ENCODE assay signal across 8 cellular contexts in the genomic region with DNA sequence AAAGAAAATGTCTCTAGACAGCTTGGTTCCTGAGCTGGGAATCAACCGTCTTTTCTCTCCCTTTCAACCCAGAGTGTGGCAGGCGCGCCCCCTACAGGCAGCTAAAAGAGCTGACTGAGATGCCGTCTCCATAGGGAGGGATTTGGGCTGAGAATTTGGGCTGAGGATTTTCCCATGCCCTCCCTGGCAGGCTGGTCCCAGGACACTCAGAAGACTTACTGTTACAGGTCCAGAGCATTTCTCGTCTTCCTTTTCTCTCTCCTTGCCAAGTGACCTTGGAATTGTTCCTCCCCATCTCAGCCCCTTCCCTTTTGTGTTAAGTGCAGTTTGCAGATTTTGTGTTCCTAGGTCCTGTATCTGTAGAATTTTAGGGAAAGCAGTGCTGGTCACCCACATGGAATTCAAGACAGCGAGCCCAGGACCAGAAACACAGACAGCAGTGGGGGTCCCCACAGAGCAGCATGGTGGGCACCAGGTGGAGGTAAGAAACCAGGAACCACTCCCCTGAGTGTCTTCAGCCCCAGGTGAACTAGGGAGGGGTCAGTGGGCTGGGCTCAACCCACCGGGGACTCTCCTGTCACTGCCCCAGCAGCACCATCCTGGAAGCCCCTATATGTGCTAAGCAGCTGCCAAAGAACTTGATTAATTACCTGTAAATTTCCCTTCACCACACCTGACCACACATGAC. TPM values are rescaled to one million over a fixed set of nuclear protein-coding genes. Genes with fewer than 3 reads are reported as not detected.
DNase-seq lines count a peak whose midpoint lies in the region; ATAC-seq, FAIRE-seq and TF ChIP-seq lines count a peak whose summit lies in the region.

No MANE protein-coding gene starts in this region.

- POLR2A ChIA-PET in HepG2 (lab: Yijun Ruan, JAX), result no interaction called here

- in situ Hi-C loops in HepG2 (cut with HindIII; ENCODE audit: extremely low pct_ligation_motif_present, low pct_unique_long_range_greater_than_20kb), result no loop called here

- 5% methylated on average over 6 of the region's 7 CpGs for WGBS in HepG2 (ENCODE audit: low lambda C conversion rate)

- no peaks in the 10 kb centered on the region for H3K79me2 ChIP-seq in HepG2 (ENCODE audit: insufficient read depth, low read length)

- no peak for TF ChIP-seq POLR2A in HepG2 (IDR thresholded peaks at IDR 0.05; ENCODE audit: insufficient read depth in 1 of 2, low read depth in 2 of 2, low read length in 2 of 2)
- no peak for TF ChIP-seq POLR2A in GM18505 (IDR thresholded peaks at IDR 0.05; ENCODE audit: borderline replicate concordance, extremely low read depth, insufficient read depth, insufficient read length)

- no TSS peak for BruUV-seq in HepG2 (replicated peaks; lab: Mats Ljungman, UMichigan)

- TF ChIP-seq RAD21 in HepG2 (CRISPR knock-in tag; IDR thresholded peaks at IDR 0.05), result 0 out of 2 replicates have a peak, but pooled peaks have one; percentile 21

- TF ChIP-seq CTCF in WI38 (IDR thresholded peaks at IDR 0.05; ENCODE audit: low read depth, low read length) (peak; percentile 64), cardiac fibroblast (IDR thresholded peaks at IDR 0.05; ENCODE audit: low read depth, low read length) (peak; percentile 88), HepG2 (CRISPR knock-in tag; IDR thresholded peaks at IDR 0.05) (peak; percentile 77)

- H3K27ac ChIP-seq in HepG2 (ENCODE audit: extremely low read length, insufficient read depth, low read length), result no peak overlapping the region

- H3K4me2 ChIP-seq in HepG2 (ENCODE audit: low read depth, low read length), result no peak overlapping the region

- H3K4me3 ChIP-seq in WI38 (ENCODE audit: low read depth, low read length), result no peak overlapping the region
- no peak overlapping the region for H3K4me3 ChIP-seq in cardiac fibroblast (replicated peaks in 1 of 2; ENCODE audit: low read depth in 2 of 2, low read length in 2 of 2)
- no peak overlapping the region for H3K4me3 ChIP-seq in HepG2 (replicated peaks in 1 of 3; ENCODE audit: insufficient read depth in 1 of 3, low read depth in 2 of 3, low read length in 3 of 3)

- H3K27me3 ChIP-seq in HepG2 (ENCODE audit: control insufficient read depth in 1 of 2, insufficient read depth in 2 of 2, low read length in 2 of 2), result peaks cover 2 to 18% of the 10 kb centered on the region in 2 experiments; a peak in 3 of 5 replicates

- CTCF ChIA-PET in HepG2 (lab: Yijun Ruan, JAX; ENCODE audit: low intra/inter-chr PET ratio, low total read pairs), result interaction anchor here (1.2 to 2.0 kb wide), 4 partner anchors 19 to 68 kb away, joined by 3 to 13 read pairs (median 7); no protein-coding TSS in a partner anchor

- TF ChIP-seq EP300 in HepG2 (IDR thresholded peaks at IDR 0.05; ENCODE audit: low read depth in 2 of 2, low read length in 2 of 2), result no peak
- no peak for TF ChIP-seq EP300 in HepG2 (CRISPR knock-in tag; IDR thresholded peaks at IDR 0.05; ENCODE audit: borderline replicate concordance)

- ATAC-seq in HepG2, result peak; percentile 62
- ATAC-seq in HG03520 (IDR thresholded peaks at IDR 0.05; ENCODE audit: unreplicated experiment), result no peak
- no peak for ATAC-seq in GM18505 (IDR thresholded peaks at IDR 0.05; ENCODE audit: unreplicated experiment)

- FAIRE-seq in HepG2 (lab: Jason Lieb, UNC), result peak; percentile 44

- intact Hi-C loops in HepG2 (cut with micrococcal nuclease; ENCODE audit: unreplicated experiment), result no loop called here

- no peaks in the 10 kb centered on the region for H4K20me1 ChIP-seq in HepG2 (ENCODE audit: insufficient read depth, low read length)

- DNase-seq in GM04504 (ENCODE audit: low read depth), result peak; percentile 12
- peak; percentile 52 for DNase-seq in NCI-H1092 (lab: John Stamatoyannopoulos, UW)
- DNase-seq in cardiac fibroblast (ENCODE audit: low read depth in 2 of 2), result peak; percentile 68 to 73
- peak; percentile 46 for DNase-seq in HepG2 (ENCODE audit: low spot score)
- peak; percentile 75 for DNase-seq in stimulated activated CD8-positive, alpha-beta memory T cell treated with anti-CD3 and anti-CD28 coated beads, Interleukin-12 subunit alpha, Interleukin-12 subunit beta, amount 100 ng/mL, for 1 hour (ENCODE audit: low read depth)

- no peaks in the 10 kb centered on the region for H3K4me1 ChIP-seq in HepG2 (ENCODE audit: insufficient read depth, low read length)

- no peak overlapping the region for H3K9ac ChIP-seq in HepG2 (ENCODE audit: insufficient read depth, low read depth, low read length)

- H2AFZ ChIP-seq in HepG2 (ENCODE audit: low read length), result no peak overlapping the region

- H3K36me3 ChIP-seq in HepG2 (replicated peaks in 1 of 2; ENCODE audit: control insufficient read depth in 1 of 2, insufficient read depth in 2 of 2, low read length in 2 of 2), result no peaks in the 10 kb centered on the region

- no peaks in the 10 kb centered on the region for H3K9me3 ChIP-seq in HepG2 (ENCODE audit: low read length)

TF ChIP-seq in HepG2, 621 proteins besides CTCF, POLR2A, EP300 and RAD21:
- TF ChIP-seq XRCC5 (optimal IDR thresholded peaks at IDR 0.05; ENCODE audit: low read length) (peak; percentile 64), ZNF232 (CRISPR knock-in tag; IDR thresholded peaks at IDR 0.05; ENCODE audit: borderline replicate concordance) (no peak), STAG1 (CRISPR knock-in tag; IDR thresholded peaks at IDR 0.05) (peak; percentile 75), SMC3 (IDR thresholded peaks at IDR 0.05; ENCODE audit: low read length) (peak; percentile 55)
TF ChIP-seq in HepG2: peak in this region for 3.

RNA-seq across cellular contexts. Expression of a gene that starts 9.9 kb away (rescaled TPM):
- not detected in 2 replicates for total RNA-seq in HepG2 (2016; rRNA removed; fragmentation: Illumina TruSeq; extraction: Trizol)
- not detected in 2 replicates for total RNA-seq in HepG2 (2016; cell fraction: cytosol; rRNA removed; fragmentation: Illumina TruSeq; extraction: Trizol; ENCODE audit: low read depth)
- not detected in 2 replicates for total RNA-seq in HepG2 (2016; cell fraction: insoluble cytoplasmic fraction; rRNA removed; fragmentation: Illumina TruSeq; extraction: Trizol)
- not detected in 2 replicates for total RNA-seq in HepG2 (2016; cell fraction: membrane; rRNA removed; fragmentation: Illumina TruSeq; extraction: Trizol)
- not detected in 2 replicates for total RNA-seq in HepG2 (2016; cell fraction: nucleus; rRNA removed; fragmentation: Illumina TruSeq; extraction: Trizol)
- polyA plus RNA-seq in HepG2 (2011; rRNA removed), result not detected in 2 replicates
- not detected in 2 replicates for polyA plus RNA-seq in HepG2 (2011; cell fraction: cytosol; rRNA removed)
- not detected in 2 replicates for polyA plus RNA-seq in HepG2 (2011; cell fraction: nucleus; rRNA removed)
- polyA plus RNA-seq in HepG2 (2012), result not detected in 2 replicates
- not detected in 2 replicates for polyA plus RNA-seq in HepG2 (2016; cell fraction: cytosol; fragmentation: Illumina TruSeq; extraction: Trizol; ENCODE audit: low read depth)
- polyA plus RNA-seq in HepG2 (2016; cell fraction: insoluble cytoplasmic fraction; fragmentation: Illumina TruSeq; extraction: Trizol; ENCODE audit: low read depth), result not detected in 2 replicates
- polyA plus RNA-seq in HepG2 (2016; cell fraction: membrane; fragmentation: Illumina TruSeq; extraction: Trizol; ENCODE audit: low read depth), result not detected in 2 replicates
- polyA plus RNA-seq in HepG2 (2016; cell fraction: nucleus; fragmentation: Illumina TruSeq; extraction: Trizol; ENCODE audit: insufficient read depth, low read depth), result not detected in 2 replicates
- not detected in 2 replicates for polyA minus RNA-seq in HepG2 (2011; rRNA and poly(A)+ RNA removed; ENCODE audit: low replicate concordance)
- polyA minus RNA-seq in HepG2 (2011; cell fraction: cytosol; rRNA and poly(A)+ RNA removed), result not detected in 2 replicates
- polyA minus RNA-seq in HepG2 (2011; cell fraction: nucleus; rRNA and poly(A)+ RNA removed), result not detected in 2 replicates

Comparison
In these comparisons a context has a peak if more than half of its experiments do, and no peak if none do; other contexts are left out.
1. DNase-seq: peak in every context shown above with its lines; median percentile 75 in stimulated activated CD8-positive, alpha-beta memory T cell treated with anti-CD3 and anti-CD28 coated beads, Interleukin-12 subunit alpha, Interleukin-12 subunit beta, amount 100 ng/mL, for 1 hour; 70 in cardiac fibroblast; 52 in NCI-H1092; 46 in HepG2; 12 in GM04504.